ENCODE assay signal across 1 cellular context in genomic region chr5:177472460-177473441, GRCh38.
TF ChIP-seq lines count a peak whose summit lies in the region.

No MANE protein-coding gene starts in this region.

TF ChIP-seq in HEK293, 187 proteins besides CTCF, POLR2A, EP300 and RAD21 (continued from another document and continues in another):
- TF ChIP-seq ZNF426 (tag by site-specific recombination; IDR thresholded peaks at IDR 0.05) (no peak), KLF16 (tag by site-specific recombination; IDR thresholded peaks at IDR 0.05) (0 out of 2 replicates have a peak, but pooled peaks have one; percentile 61), ZBTB48 (tag by site-specific recombination; IDR thresholded peaks at IDR 0.05) (peak; percentile 94), WT1 (tag by site-specific recombination; IDR thresholded peaks at IDR 0.05) (peak; percentile 54), ZSCAN30 (tag by site-specific recombination; IDR thresholded peaks at IDR 0.05) (no peak), ZBTB10 (tag by site-specific recombination; IDR thresholded peaks at IDR 0.05) (peak; percentile 85), ZNF776 (tag by site-specific recombination; IDR thresholded peaks at IDR 0.05; ENCODE audit: borderline replicate concordance) (no peak), ZNF623 (tag by site-specific recombination; IDR thresholded peaks at IDR 0.05) (no peak), ZNF394 (tag by site-specific recombination; IDR thresholded peaks at IDR 0.05; ENCODE audit: borderline replicate concordance) (no peak), BCL11A (tag by site-specific recombination; IDR thresholded peaks at IDR 0.05; ENCODE audit: low read depth) (no peak), PRDM6 (tag by site-specific recombination; IDR thresholded peaks at IDR 0.05) (no peak), ZNF521 (tag by site-specific recombination; IDR thresholded peaks at IDR 0.05) (no peak), ZNF175 (tag by site-specific recombination; IDR thresholded peaks at IDR 0.05) (no peak), ZNF558 (tag by site-specific recombination; IDR thresholded peaks at IDR 0.05) (no peak), GLIS2 (tag by site-specific recombination; IDR thresholded peaks at IDR 0.05) (peak; percentile 95), ZXDB (tag by site-specific recombination; IDR thresholded peaks at IDR 0.05) (0 out of 2 replicates have a peak, but pooled peaks have one; percentile 40), ZBTB49 (tag by site-specific recombination; IDR thresholded peaks at IDR 0.05; ENCODE audit: low read depth) (no peak), OSR2 (tag by site-specific recombination; IDR thresholded peaks at IDR 0.05) (no peak), ZNF416 (tag by site-specific recombination; IDR thresholded peaks at IDR 0.05) (no peak), ZNF24 (tag by site-specific recombination; IDR thresholded peaks at IDR 0.05) (no peak), ZNF624 (tag by site-specific recombination; IDR thresholded peaks at IDR 0.05) (no peak), ZNF621 (tag by site-specific recombination; IDR thresholded peaks at IDR 0.05) (no peak), PRDM2 (tag by site-specific recombination; IDR thresholded peaks at IDR 0.05; ENCODE audit: borderline replicate concordance) (no peak), GFI1B (tag by site-specific recombination; IDR thresholded peaks at IDR 0.05) (no peak), ZNF391 (tag by site-specific recombination; IDR thresholded peaks at IDR 0.05; ENCODE audit: borderline replicate concordance, low read depth) (no peak), PRDM4 (tag by site-specific recombination; IDR thresholded peaks at IDR 0.05) (no peak), ZNF114 (tag by site-specific recombination; IDR thresholded peaks at IDR 0.05) (no peak), BCL11B (tag by site-specific recombination; IDR thresholded peaks at IDR 0.05; ENCODE audit: low read depth) (peak; percentile 54), ZNF449 (tag by site-specific recombination; IDR thresholded peaks at IDR 0.05) (no peak), ZNF132 (tag by site-specific recombination; IDR thresholded peaks at IDR 0.05; ENCODE audit: borderline replicate concordance) (no peak), ZBTB7A (tag by site-specific recombination; IDR thresholded peaks at IDR 0.05; ENCODE audit: low read depth) (peak; percentile 57; the same call in 1 of the 2 replicates), SP3 (tag by site-specific recombination; IDR thresholded peaks at IDR 0.05) (peak; percentile 91), ZNF37A (tag by site-specific recombination; IDR thresholded peaks at IDR 0.05) (no peak), TRIM28 (IDR thresholded peaks at IDR 0.05; ENCODE audit: borderline replicate concordance, low read length) (no peak), ZNF292 (tag by site-specific recombination; IDR thresholded peaks at IDR 0.05; ENCODE audit: borderline replicate concordance, low read depth) (no peak), ZNF792 (tag by site-specific recombination; IDR thresholded peaks at IDR 0.05) (no peak), GLI2 (tag by site-specific recombination; IDR thresholded peaks at IDR 0.05; ENCODE audit: borderline replicate concordance, low read depth) (no peak), ZNF18 (tag by site-specific recombination; IDR thresholded peaks at IDR 0.05) (no peak), KLF1 (tag by site-specific recombination; IDR thresholded peaks at IDR 0.05) (peak; percentile 51), ZNF664 (tag by site-specific recombination; IDR thresholded peaks at IDR 0.05) (no peak), ZNF600 (tag by site-specific recombination; IDR thresholded peaks at IDR 0.05) (peak; percentile 37; the same call in 1 of the 2 replicates)
